Comparison of ENCODE assay signal across 16 cellular contexts in genomic region chr16:48524348-48525200, GRCh38.
A peak's percentile ranks its signal among the peaks of the same experiment; 100 is the strongest.
DNase-seq lines count a peak whose midpoint lies in the region; ATAC-seq and TF ChIP-seq lines count a peak whose summit lies in the region.
"Had no signal": no experiment of that assay in that cellular context is flagged by ENCODE, and none has a peak within 500 bp of the region (broad histone marks: within the 10 kb centered on the region; RNA-seq: fewer than 3 reads in every experiment).

No MANE protein-coding gene starts in this region.

- H3K27me3 ChIP-seq in mammary epithelial cell (ENCODE audit: insufficient read depth, low read length) (no peaks in the 10 kb centered on the region), breast epithelium (no peaks in the 10 kb centered on the region), liver (ENCODE audit: control insufficient read depth in 4 of 4, insufficient read depth in 4 of 4, low read length in 3 of 4) (no peaks in the 10 kb centered on the region), upper lobe of right lung (no peaks in the 10 kb centered on the region), esophagus squamous epithelium (no peaks in the 10 kb centered on the region)
- H3K27me3 ChIP-seq: uterus had no signal

- peaks cover 4% of the 10 kb centered on the region; the same call in 1 of the 2 replicates for H3K9me3 Mint-ChIP-seq in WTC11
- H3K9me3 Mint-ChIP-seq in Calu3 (ENCODE audit: low read depth, unreplicated experiment), result peaks cover 2% of the 10 kb centered on the region
- H3K9me3 Mint-ChIP-seq: activated T-helper 2 cell treated with anti-CD3 and anti-CD28 coated beads, Interferon-gamma antibody, Interleukin-2, Interleukin-4, amounts not matched to agents 10 μg/mL and 5 μg/mL and 100 μg/mL, durations not matched to agents 14 hours and 24 hours and 36 hours had no signal

- DNase-seq in mammary epithelial cell, result peak; percentile 18
- DNase-seq in breast epithelium (ENCODE audit: low spot score in 2 of 2), result no peak
- no peak for DNase-seq in WTC11 (ENCODE audit: low spot score)
- no peak for DNase-seq in upper lobe of right lung
- no peak for DNase-seq in GM19238 (ENCODE audit: insufficient read length, low spot score)
- no peak for DNase-seq in esophagus squamous epithelium (lab: John Stamatoyannopoulos, UW)
- DNase-seq in Calu3, result no peak
- DNase-seq: ACHN; amygdala; midbrain; NCI-H748 treated with DMSO at 0.1 percent for 48 hours; stimulated activated naive CD4-positive, alpha-beta T cell treated with Interleukin-2 at 50 U/mL for 16 hours; uterus had no signal

- TF ChIP-seq CTCF in mammary epithelial cell (conservative IDR thresholded peaks at IDR 0.05 in 1 of 2, IDR thresholded peaks at IDR 0.05 in 1 of 2; ENCODE audit: extremely low read depth in 1 of 2, insufficient read depth in 1 of 2, low read depth in 1 of 2, low read length in 2 of 2) (no peak), breast epithelium (IDR thresholded peaks at IDR 0.05) (no peak), WTC11 (IDR thresholded peaks at IDR 0.05) (no peak), liver (IDR thresholded peaks at IDR 0.05; ENCODE audit: low read depth, low read length, missing input control) (no peak), upper lobe of right lung (IDR thresholded peaks at IDR 0.05) (no peak), esophagus squamous epithelium (IDR thresholded peaks at IDR 0.05) (no peak), Calu3 (IDR thresholded peaks at IDR 0.05; ENCODE audit: unreplicated experiment) (no peak)

- CTCF ChIA-PET in mammary epithelial cell (lab: Charles Lee; ENCODE audit: low non-redundant PET) (no interaction called here), WTC11 (lab: Charles Lee) (interaction anchor here (0.5 to 1.5 kb wide), 4 partner anchors 106 to 290 kb away, joined by 3 to 4 read pairs (median 3); no protein-coding TSS in a partner anchor), Calu3 (lab: Charles Lee) (interaction anchor here (0.5 to 2.6 kb wide), 3 partner anchors 135 to 171 kb away, joined by 3 to 16 read pairs (median 8); no protein-coding TSS in a partner anchor)

- H3K79me2 ChIP-seq in mammary epithelial cell (ENCODE audit: insufficient read depth, low read length), result no peaks in the 10 kb centered on the region

- H3K9ac ChIP-seq in mammary epithelial cell (ENCODE audit: insufficient read depth, low read length) (no peak overlapping the region), liver (ENCODE audit: low read depth in 1 of 2, low read length in 2 of 2) (no peak overlapping the region)

- TF ChIP-seq POLR2A in breast epithelium (IDR thresholded peaks at IDR 0.05), result no peak
- TF ChIP-seq POLR2A in esophagus squamous epithelium (IDR thresholded peaks at IDR 0.05), result no peak

- H3K4me1 ChIP-seq in mammary epithelial cell (ENCODE audit: insufficient read depth, low read length) (peaks cover 5% of the 10 kb centered on the region), breast epithelium (no peaks in the 10 kb centered on the region), liver (ENCODE audit: control insufficient read depth in 4 of 4, insufficient read depth in 4 of 4, low read length in 3 of 4) (peaks cover 2 to 12% (median 7%) of the 10 kb centered on the region in 4 donors), upper lobe of right lung (no peaks in the 10 kb centered on the region), esophagus squamous epithelium (peaks cover 0 to 9% (median 0%) of the 10 kb centered on the region in 3 donors)
- H3K4me1 ChIP-seq: uterus had no signal

- dilution Hi-C loops in mammary epithelial cell (cut with HindIII; ENCODE audit: low sequenced_read_pairs), result loop anchor here (5.0 kb wide), 1 partner anchor 77 kb away; no protein-coding TSS in a partner anchor

- in situ Hi-C loops in mammary epithelial cell (cut with MboI; ENCODE audit: low sequenced_read_pairs in 2 of 2), result loop anchor here (10.0 kb wide), 1 partner anchor 170 kb away; no protein-coding TSS in a partner anchor

- H3K27me3 Mint-ChIP-seq in WTC11 (ENCODE audit: low read depth) (no peaks in the 10 kb centered on the region), Calu3 (ENCODE audit: unreplicated experiment) (no peaks in the 10 kb centered on the region)

- no peaks in the 10 kb centered on the region for H3K36me3 ChIP-seq in mammary epithelial cell (ENCODE audit: insufficient read depth, low read length)
- no peaks in the 10 kb centered on the region for H3K36me3 ChIP-seq in breast epithelium
- H3K36me3 ChIP-seq in liver (ENCODE audit: control insufficient read depth in 4 of 4, insufficient read depth in 3 of 4, low read depth in 1 of 4, low read length in 3 of 4), result no peaks in the 10 kb centered on the region
- H3K36me3 ChIP-seq in upper lobe of right lung, result no peaks in the 10 kb centered on the region
- no peaks in the 10 kb centered on the region for H3K36me3 ChIP-seq in esophagus squamous epithelium
- H3K36me3 ChIP-seq: uterus had no signal

- H2AFZ ChIP-seq in mammary epithelial cell (ENCODE audit: low read depth, low read length), result no peak overlapping the region

- H3K4me1 Mint-ChIP-seq in WTC11 (peaks cover 6% of the 10 kb centered on the region), Calu3 (ENCODE audit: low read depth, unreplicated experiment) (peaks cover 29% of the 10 kb centered on the region)

- peak in 1 of 2 donors; percentile 44 for TF ChIP-seq RAD21 in liver (IDR thresholded peaks at IDR 0.05)

- H3K4me2 ChIP-seq in mammary epithelial cell (ENCODE audit: insufficient read depth, low read depth, low read length), result no peak overlapping the region

- WGBS in mammary epithelial cell (ENCODE audit: low coverage, missing lambda C conversion rate), result 65% methylated on average over 11 of the region's 13 CpGs
- 78% methylated on average over 13 of the region's 13 CpGs for WGBS in liver
- WGBS in esophagus squamous epithelium, 2 donors, result 65 to 77% methylated on average over 12 to 13 of the region's 13 CpGs

- BruUV-seq in mammary epithelial cell (replicated peaks; lab: Mats Ljungman, UMichigan), result no TSS peak
- no TSS peak for BruUV-seq in Calu3 (replicated peaks; lab: Mats Ljungman, UMichigan)

- no peak for ATAC-seq in WTC11
- peak; percentile 43 for ATAC-seq in upper lobe of right lung

- H4K20me1 ChIP-seq in mammary epithelial cell (ENCODE audit: insufficient read depth, low read length), result no peaks in the 10 kb centered on the region

- H3K4me3 Mint-ChIP-seq in WTC11 (no peak overlapping the region), Calu3 (ENCODE audit: low read depth, unreplicated experiment) (no peak overlapping the region)

- H3K27ac ChIP-seq in mammary epithelial cell (ENCODE audit: insufficient read depth, low read depth, low read length), result no peak overlapping the region
- H3K27ac ChIP-seq in breast epithelium, result no peak overlapping the region
- peak overlapping the region; percentile 11 to 26 for H3K27ac ChIP-seq in liver (ENCODE audit: low read depth in 1 of 2, low read length in 2 of 2)
- H3K27ac ChIP-seq in upper lobe of right lung, result no peak overlapping the region
- H3K27ac ChIP-seq in esophagus squamous epithelium, result no peak overlapping the region
- H3K27ac ChIP-seq: uterus, VCaP had no signal

- H3K9me3 ChIP-seq in mammary epithelial cell (replicated peaks; ENCODE audit: insufficient read depth, low read length), result peaks cover 4% of the 10 kb centered on the region
- no peaks in the 10 kb centered on the region for H3K9me3 ChIP-seq in breast epithelium
- no peaks in the 10 kb centered on the region for H3K9me3 ChIP-seq in liver (ENCODE audit: control insufficient read depth in 4 of 4, low read length in 3 of 4)
- H3K9me3 ChIP-seq in upper lobe of right lung, result no peaks in the 10 kb centered on the region
- peaks cover 0 to 5% (median 0%) of the 10 kb centered on the region in 3 donors for H3K9me3 ChIP-seq in esophagus squamous epithelium
- H3K9me3 ChIP-seq: uterus had no signal

- H3K36me3 Mint-ChIP-seq in WTC11, result no peaks in the 10 kb centered on the region
- no peaks in the 10 kb centered on the region for H3K36me3 Mint-ChIP-seq in Calu3 (ENCODE audit: insufficient read depth, unreplicated experiment)

- H3K4me3 ChIP-seq in mammary epithelial cell (replicated peaks in 1 of 3; ENCODE audit: insufficient read depth in 1 of 3, low read depth in 2 of 3, low read length in 3 of 3) (no peak overlapping the region), breast epithelium (no peak overlapping the region), liver (ENCODE audit: low read depth in 1 of 3, low read length in 3 of 3) (no peak overlapping the region), upper lobe of right lung (no peak overlapping the region), esophagus squamous epithelium (no peak overlapping the region)
- H3K4me3 ChIP-seq: uterus had no signal

- intact Hi-C loops in mammary epithelial cell (cut with micrococcal nuclease) (loop anchor here (5.0 kb wide), 1 partner anchor 292 kb away; no protein-coding TSS in a partner anchor), breast epithelium (cut with DNase I; ENCODE audit: low total_unique reads) (loop anchor here (5.0 kb wide), 1 partner anchor 157 kb away; no protein-coding TSS in a partner anchor), upper lobe of right lung (cut with DNase I) (no loop called here), esophagus squamous epithelium (cut with DNase I) (loop anchor here (5.0 kb wide), 1 partner anchor 172 kb away; no protein-coding TSS in a partner anchor), Calu3 (cut with micrococcal nuclease; ENCODE audit: unreplicated experiment) (no loop called here)

- no peak overlapping the region for H3K27ac Mint-ChIP-seq in WTC11
- H3K27ac Mint-ChIP-seq in Calu3 (ENCODE audit: unreplicated experiment), result no peak overlapping the region
- H3K27ac Mint-ChIP-seq: activated T-helper 2 cell treated with anti-CD3 and anti-CD28 coated beads, Interferon-gamma antibody, Interleukin-2, Interleukin-4, amounts not matched to agents 10 μg/mL and 5 μg/mL and 100 μg/mL, durations not matched to agents 14 hours and 24 hours and 36 hours had no signal

- POLR2A ChIA-PET in WTC11 (lab: Charles Lee), result no interaction called here

TF ChIP-seq in WTC11, 78 proteins besides CTCF, POLR2A, EP300 and RAD21:
- TF ChIP-seq RORB (CRISPR knock-in tag; IDR thresholded peaks at IDR 0.05) (no peak), GABPB1 (CRISPR knock-in tag; IDR thresholded peaks at IDR 0.05) (peak; percentile 69)

TF ChIP-seq in liver, 16 proteins besides CTCF, POLR2A, EP300 and RAD21 (continues in another document):
- TF ChIP-seq NR2F2 (IDR thresholded peaks at IDR 0.05) (no peak), JUND (IDR thresholded peaks at IDR 0.05) (peak; percentile 50 to 60), FOXA1 (IDR thresholded peaks at IDR 0.05) (no peak), EGR1 (IDR thresholded peaks at IDR 0.05; ENCODE audit: low read depth in 2 of 2) (peak in 1 of 2 donors; percentile 34), HNF4A (conservative IDR thresholded peaks at IDR 0.05) (peak; percentile 51 to 54), YY1 (IDR thresholded peaks at IDR 0.05) (no peak), FOXA2 (IDR thresholded peaks at IDR 0.05) (no peak), GABPA (IDR thresholded peaks at IDR 0.05 in 1 of 2, conservative IDR thresholded peaks at IDR 0.05 in 1 of 2) (no peak), RXRA (IDR thresholded peaks at IDR 0.05) (peak; percentile 6 to 41), HNF4G (IDR thresholded peaks at IDR 0.05) (no peak), SP1 (IDR thresholded peaks at IDR 0.05) (peak; percentile 40)

Comparison
In these comparisons a context has a peak if more than half of its experiments do, and no peak if none do; other contexts are left out.
1. H3K27ac ChIP-seq: peak in liver (2 of 2); none in mammary epithelial cell (single experiment), breast epithelium (0 of 2), upper lobe of right lung (single experiment) and esophagus squamous epithelium (0 of 4).
2. intact Hi-C loops: an anchor here in mammary epithelial cell (5.0 kb wide), breast epithelium (5.0 kb wide) and esophagus squamous epithelium (5.0 kb wide); none called in upper lobe of right lung and Calu3.